16 cellular contexts compared by ENCODE assay signal in genomic region chr10:119479532-119479931, GRCh38.
A peak's percentile ranks its signal among the peaks of the same experiment; 100 is the strongest.
DNase-seq lines count a peak whose midpoint lies in the region; ATAC-seq, FAIRE-seq and TF ChIP-seq lines count a peak whose summit lies in the region.
"Had no signal": no experiment of that assay in that cellular context is flagged by ENCODE, and none has a peak within 500 bp of the region (broad histone marks: within the 10 kb centered on the region; RNA-seq: fewer than 3 reads in every experiment).

No MANE protein-coding gene starts in this region.

- DNase-seq in DND-41 (peak; percentile 27), astrocyte (ENCODE audit: low read depth) (no peak), epidermal melanocyte (ENCODE audit: insufficient read length, low spot score) (no peak), kidney glomerular epithelial cell (lab: John Stamatoyannopoulos, UW) (no peak)
- DNase-seq: activated CD4-positive, alpha-beta T cell treated with anti-CD3 and anti-CD28 coated beads, Interleukin-2, amount 50 U/mL, for 1 hour; activated T-cell treated with anti-CD3 and anti-CD28 coated beads for 4 hours; DMS79; effector memory CD4-positive, alpha-beta T cell; lower lobe of right lung; naive B cell; NCI-H1092 treated with DMSO at 0.1 percent for 48 hours; SIG-M5 had no signal

- peak overlapping the region in 2 of 3 donors; percentile 85 for H3K27ac Mint-ChIP-seq in IgD-negative memory B cell
- H3K27ac Mint-ChIP-seq in astrocyte (ENCODE audit: unreplicated experiment) = no peak overlapping the region
- H3K27ac Mint-ChIP-seq: progenitor cell of endocrine pancreas had no signal

- no peaks in the 10 kb centered on the region for H3K36me3 Mint-ChIP-seq in IgD-negative memory B cell
- H3K36me3 Mint-ChIP-seq in astrocyte (ENCODE audit: low read depth, unreplicated experiment) = peaks cover 2% of the 10 kb centered on the region
- H3K36me3 Mint-ChIP-seq: naive B cell had no signal

- peak overlapping the region in 1 of 4 donors; percentile 10 for H3K4me3 Mint-ChIP-seq in IgD-negative memory B cell
- no peak overlapping the region for H3K4me3 Mint-ChIP-seq in astrocyte (ENCODE audit: unreplicated experiment)

- H3K36me3 ChIP-seq in DND-41 (ENCODE audit: insufficient read depth, low read length) (no peaks in the 10 kb centered on the region), astrocyte (ENCODE audit: insufficient read depth, low read length) (no peaks in the 10 kb centered on the region), rectal smooth muscle tissue (ENCODE audit: control insufficient read depth, insufficient read depth, low read length) (no peaks in the 10 kb centered on the region)
- H3K36me3 ChIP-seq: lower lobe of right lung had no signal

- H3K4me1 Mint-ChIP-seq in IgD-negative memory B cell (peaks cover 21 to 31% (median 26%) of the 10 kb centered on the region in 3 donors), astrocyte (ENCODE audit: low read depth, unreplicated experiment) (peaks cover 2% of the 10 kb centered on the region)

- no peaks in the 10 kb centered on the region for H3K9me3 ChIP-seq in DND-41 (ENCODE audit: insufficient read depth, low read length, severe bottlenecking)
- no peaks in the 10 kb centered on the region for H3K9me3 ChIP-seq in astrocyte (ENCODE audit: insufficient read depth, low read depth, low read length)
- H3K9me3 ChIP-seq: lower lobe of right lung had no signal

- H3K4me2 ChIP-seq in DND-41 (ENCODE audit: insufficient read depth, low read length) (peak overlapping the region; percentile 59), astrocyte (ENCODE audit: low read length) (peak overlapping the region; percentile 30)

- H3K9me3 Mint-ChIP-seq in IgD-negative memory B cell (no peaks in the 10 kb centered on the region), astrocyte (ENCODE audit: unreplicated experiment) (peaks cover 8% of the 10 kb centered on the region)
- H3K9me3 Mint-ChIP-seq: naive B cell had no signal

- TF ChIP-seq CTCF in DND-41 (IDR thresholded peaks at IDR 0.05; ENCODE audit: borderline replicate concordance, extremely low read depth, low read length, poor library complexity, severe bottlenecking) (no peak), astrocyte (IDR thresholded peaks at IDR 0.05; ENCODE audit: insufficient read depth, low read depth, low read length) (no peak)

- ATAC-seq in DND-41 (ENCODE audit: insufficient read depth, low read depth) = 0 out of 3 replicates have a peak, but pooled peaks have one; percentile 1
- no peak for ATAC-seq in GM19455 (IDR thresholded peaks at IDR 0.05; ENCODE audit: unreplicated experiment)
- ATAC-seq: lower lobe of right lung had no signal

- H4K20me1 ChIP-seq in DND-41 (ENCODE audit: insufficient read depth, low read length) (no peaks in the 10 kb centered on the region), astrocyte (ENCODE audit: insufficient read depth, low read length) (no peaks in the 10 kb centered on the region)

- peak overlapping the region in 1 of 2 experiments; percentile 48; a peak in 2 of 4 replicates for H3K4me3 ChIP-seq in DND-41 (ENCODE audit: low read depth in 1 of 2, low read length in 2 of 2)
- no peak overlapping the region for H3K4me3 ChIP-seq in astrocyte (ENCODE audit: insufficient read depth, low read depth, low read length)
- peak overlapping the region; percentile 41 for H3K4me3 ChIP-seq in rectal smooth muscle tissue (ENCODE audit: low read length)
- H3K4me3 ChIP-seq: lower lobe of right lung had no signal

- H3K27me3 Mint-ChIP-seq in IgD-negative memory B cell = peaks cover 6% of the 10 kb centered on the region
- peaks cover 60% of the 10 kb centered on the region for H3K27me3 Mint-ChIP-seq in astrocyte (ENCODE audit: low read depth, unreplicated experiment)
- H3K27me3 Mint-ChIP-seq: naive B cell had no signal

- H3K4me1 ChIP-seq in DND-41 (ENCODE audit: insufficient read depth, low read length) (peaks cover 37% of the 10 kb centered on the region), astrocyte (ENCODE audit: insufficient read depth, low read length) (no peaks in the 10 kb centered on the region), rectal smooth muscle tissue (ENCODE audit: control insufficient read depth, insufficient read depth, low read length) (peaks cover 9% of the 10 kb centered on the region)

- peak overlapping the region; percentile 66 for H2AFZ ChIP-seq in DND-41 (ENCODE audit: low read depth, low read length)
- H2AFZ ChIP-seq in astrocyte (ENCODE audit: low read depth, low read length) = no peak overlapping the region

- H3K9ac ChIP-seq in DND-41 (ENCODE audit: low read depth, low read length) (peak overlapping the region; percentile 47), astrocyte (ENCODE audit: low read length) (no peak overlapping the region), rectal smooth muscle tissue (ENCODE audit: low read length) (no peak overlapping the region)

- H3K27me3 ChIP-seq in DND-41 (ENCODE audit: insufficient read depth, low read length, poor library complexity) (no peaks in the 10 kb centered on the region), astrocyte (ENCODE audit: insufficient read depth, low read length) (peaks cover 42% of the 10 kb centered on the region), rectal smooth muscle tissue (ENCODE audit: control insufficient read depth, insufficient read depth, low read length) (no peaks in the 10 kb centered on the region)

- H3K79me2 ChIP-seq in DND-41 (ENCODE audit: insufficient read depth, low read length) (no peaks in the 10 kb centered on the region), astrocyte (ENCODE audit: insufficient read depth, low read length) (no peaks in the 10 kb centered on the region)

- H3K27ac ChIP-seq in DND-41 (ENCODE audit: low read length) (peak overlapping the region; percentile 91), astrocyte (ENCODE audit: low read depth, low read length) (no peak overlapping the region), rectal smooth muscle tissue (ENCODE audit: low read depth, low read length) (peak overlapping the region; percentile 42)
- H3K27ac ChIP-seq: lower lobe of right lung had no signal

- FAIRE-seq in astrocyte (lab: Jason Lieb, UNC) = no peak
